Comparison of ENCODE assay signal across 8 cellular contexts in the genomic region with DNA sequence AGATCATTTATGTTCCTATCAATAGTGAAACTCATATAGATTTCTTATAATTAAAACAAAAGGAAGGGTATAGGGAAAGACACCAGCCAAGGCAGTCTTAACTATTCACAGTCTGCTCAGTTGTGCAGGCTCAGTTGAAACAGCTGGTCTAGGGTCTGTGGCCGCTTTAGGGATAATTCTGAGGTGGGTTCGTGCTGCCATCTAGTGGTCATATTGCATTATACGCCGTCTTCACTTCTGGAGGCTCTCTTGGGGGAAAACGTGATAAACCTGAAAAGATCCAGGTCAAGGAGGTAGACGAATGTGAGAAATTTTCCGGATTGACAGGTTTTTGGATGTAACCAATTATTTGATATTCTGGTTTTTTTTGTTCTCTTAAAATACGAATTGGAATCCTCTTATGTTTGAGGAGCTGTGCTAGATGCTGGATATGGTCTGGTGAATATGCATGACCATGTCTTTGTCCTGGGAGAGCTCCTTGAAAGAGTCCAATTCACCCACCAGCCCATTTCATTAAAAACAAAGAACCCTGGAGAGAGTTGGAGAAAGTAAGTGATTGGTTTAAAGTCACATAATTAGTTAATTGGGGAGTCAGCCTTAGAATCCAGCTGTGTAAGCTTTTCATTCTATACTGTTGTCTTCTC.
A peak's percentile ranks its signal among the peaks of the same experiment; 100 is the strongest.
DNase-seq lines count a peak whose midpoint lies in the region; ATAC-seq and TF ChIP-seq lines count a peak whose summit lies in the region.

No MANE protein-coding gene starts in this region.

- DNase-seq in ELR (ENCODE audit: low read depth) (peak; percentile 57), SHP77 treated with DMSO at 0.1 percent for 48 hours (lab: John Stamatoyannopoulos, UW) (peak; percentile 33), globus pallidus (ENCODE audit: low spot score) (peak; percentile 69), vagina (ENCODE audit: extremely low spot score in 2 of 2) (no peak)
- peak; percentile 82 for DNase-seq in activated effector memory CD4-positive, alpha-beta T cell treated with anti-CD3 and anti-CD28 coated beads, Interleukin-2, amount 50 U/mL, for 16 hours

- H3K79me2 ChIP-seq in KMS-11 (ENCODE audit: insufficient read depth, low read depth) (no peaks in the 10 kb centered on the region), parathyroid adenoma (no peaks in the 10 kb centered on the region)

- H2AFZ ChIP-seq in KMS-11 (ENCODE audit: low read depth) (no peak overlapping the region), parathyroid adenoma (peak overlapping the region; percentile 21)

- ATAC-seq in GM21786 (IDR thresholded peaks at IDR 0.05; ENCODE audit: unreplicated experiment): peak; percentile 89

- H3K4me3 ChIP-seq in KMS-11 (IDR thresholded peaks at IDR 0.05; ENCODE audit: insufficient read depth, low read depth, low read length) (no peak overlapping the region), parathyroid adenoma (ENCODE audit: low read depth, low read length) (no peak overlapping the region), vagina (no peak overlapping the region)

- no peaks in the 10 kb centered on the region for H4K20me1 ChIP-seq in KMS-11 (ENCODE audit: insufficient read depth)

- intact Hi-C loops in vagina (cut with DNase I): loop anchor here (2.0 kb wide), 1 partner anchor 496 kb away; no protein-coding TSS in a partner anchor

- no peak overlapping the region for H3K4me2 ChIP-seq in KMS-11
- H3K4me2 ChIP-seq in parathyroid adenoma (ENCODE audit: low read length): no peak overlapping the region

- H3K9ac ChIP-seq in KMS-11: no peak overlapping the region
- no peak overlapping the region for H3K9ac ChIP-seq in parathyroid adenoma

- H3K36me3 ChIP-seq in KMS-11 (ENCODE audit: insufficient read depth) (no peaks in the 10 kb centered on the region), parathyroid adenoma (ENCODE audit: control insufficient read depth, insufficient read depth, low read length) (no peaks in the 10 kb centered on the region), vagina (no peaks in the 10 kb centered on the region)

- no peaks in the 10 kb centered on the region for H3K4me1 ChIP-seq in KMS-11 (ENCODE audit: low read depth, poor library complexity, severe bottlenecking)
- H3K4me1 ChIP-seq in parathyroid adenoma: no peaks in the 10 kb centered on the region
- H3K4me1 ChIP-seq in vagina: no peaks in the 10 kb centered on the region

- H3K27me3 ChIP-seq in KMS-11 (ENCODE audit: insufficient read depth, low read depth) (no peaks in the 10 kb centered on the region), parathyroid adenoma (ENCODE audit: control insufficient read depth, insufficient read depth, low read length) (no peaks in the 10 kb centered on the region), vagina (no peaks in the 10 kb centered on the region)

- TF ChIP-seq POLR2A in vagina (IDR thresholded peaks at IDR 0.05): no peak

- no peaks in the 10 kb centered on the region for H3K9me3 ChIP-seq in parathyroid adenoma (ENCODE audit: control insufficient read depth, low read length)
- H3K9me3 ChIP-seq in vagina: no peaks in the 10 kb centered on the region

- H3K27ac ChIP-seq in KMS-11 (no peak overlapping the region), parathyroid adenoma (no peak overlapping the region), vagina (no peak overlapping the region)

- TF ChIP-seq CTCF in KMS-11 (conservative IDR thresholded peaks at IDR 0.05; ENCODE audit: low read depth, low read length) (peak; percentile 81), parathyroid adenoma (IDR thresholded peaks at IDR 0.05) (peak; percentile 80), vagina (IDR thresholded peaks at IDR 0.05) (peak; percentile 69 to 78 (median 69))

Comparison
In these comparisons a context has a peak if more than half of its experiments do, and no peak if none do; other contexts are left out.
1. DNase-seq: peak in ELR (single experiment), SHP77 treated with DMSO at 0.1 percent for 48 hours (single experiment), activated effector memory CD4-positive, alpha-beta T cell treated with anti-CD3 and anti-CD28 coated beads, Interleukin-2, amount 50 U/mL, for 16 hours (single experiment) and globus pallidus (single experiment); none in vagina (0 of 2).
2. Peak in every context shown above with its lines, with median percentiles within 50 percentile points of each other: CTCF ChIP-seq.